ENCODE assay signal across 1 cellular context in genomic region chr11:71188886-71189767, GRCh38.
TF ChIP-seq lines count a peak whose summit lies in the region.

No MANE protein-coding gene starts in this region.

TF ChIP-seq in H1, 55 proteins besides CTCF, POLR2A, EP300 and RAD21:
- TF ChIP-seq EGR1 (IDR thresholded peaks at IDR 0.05; ENCODE audit: borderline replicate concordance, low read depth, low read length) (no peak), E2F6 (IDR thresholded peaks at IDR 0.05) (0 out of 2 replicates have a peak, but pooled peaks have one; percentile 38), SP1 (IDR thresholded peaks at IDR 0.05; ENCODE audit: low read depth, low read length) (no peak), SIN3A (conservative IDR thresholded peaks at IDR 0.05 in 1 of 2, IDR thresholded peaks at IDR 0.05 in 1 of 2; ENCODE audit: low read depth in 1 of 2, low read length in 2 of 2) (no peak), TBP (IDR thresholded peaks at IDR 0.05; ENCODE audit: low read depth, low read length) (no peak), HDAC2 (IDR thresholded peaks at IDR 0.05; ENCODE audit: borderline replicate concordance in 1 of 2, low read depth in 2 of 2, low read length in 2 of 2) (no peak)
TF ChIP-seq in H1: peak in this region for 1.
